In the genomic region with DNA sequence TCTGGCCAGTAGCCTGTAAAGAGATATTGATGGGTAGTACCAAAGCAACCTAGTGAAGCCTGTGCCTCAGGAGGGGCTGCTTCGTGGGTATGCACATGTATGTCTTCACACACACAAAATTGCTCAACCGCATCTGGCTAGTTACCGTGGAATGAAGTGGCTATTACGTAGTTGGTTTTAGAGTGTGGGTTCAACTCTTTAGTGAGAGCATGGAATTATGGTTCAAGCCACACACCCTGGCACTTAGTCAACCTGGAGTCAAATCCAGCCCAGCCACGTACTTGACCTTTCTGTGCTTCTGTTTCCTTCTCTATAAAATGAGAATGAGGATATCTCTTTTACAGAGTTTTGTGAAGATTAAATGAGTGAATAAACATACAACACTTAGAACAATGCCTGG, we compare ENCODE assay signal across 1 cellular context.
TF ChIP-seq lines count a peak whose summit lies in the region.

No MANE protein-coding gene starts in this region.

TF ChIP-seq in GM23338, 12 proteins besides CTCF, POLR2A, EP300 and RAD21 (continued from another document):
- TF ChIP-seq, protein P1, sequence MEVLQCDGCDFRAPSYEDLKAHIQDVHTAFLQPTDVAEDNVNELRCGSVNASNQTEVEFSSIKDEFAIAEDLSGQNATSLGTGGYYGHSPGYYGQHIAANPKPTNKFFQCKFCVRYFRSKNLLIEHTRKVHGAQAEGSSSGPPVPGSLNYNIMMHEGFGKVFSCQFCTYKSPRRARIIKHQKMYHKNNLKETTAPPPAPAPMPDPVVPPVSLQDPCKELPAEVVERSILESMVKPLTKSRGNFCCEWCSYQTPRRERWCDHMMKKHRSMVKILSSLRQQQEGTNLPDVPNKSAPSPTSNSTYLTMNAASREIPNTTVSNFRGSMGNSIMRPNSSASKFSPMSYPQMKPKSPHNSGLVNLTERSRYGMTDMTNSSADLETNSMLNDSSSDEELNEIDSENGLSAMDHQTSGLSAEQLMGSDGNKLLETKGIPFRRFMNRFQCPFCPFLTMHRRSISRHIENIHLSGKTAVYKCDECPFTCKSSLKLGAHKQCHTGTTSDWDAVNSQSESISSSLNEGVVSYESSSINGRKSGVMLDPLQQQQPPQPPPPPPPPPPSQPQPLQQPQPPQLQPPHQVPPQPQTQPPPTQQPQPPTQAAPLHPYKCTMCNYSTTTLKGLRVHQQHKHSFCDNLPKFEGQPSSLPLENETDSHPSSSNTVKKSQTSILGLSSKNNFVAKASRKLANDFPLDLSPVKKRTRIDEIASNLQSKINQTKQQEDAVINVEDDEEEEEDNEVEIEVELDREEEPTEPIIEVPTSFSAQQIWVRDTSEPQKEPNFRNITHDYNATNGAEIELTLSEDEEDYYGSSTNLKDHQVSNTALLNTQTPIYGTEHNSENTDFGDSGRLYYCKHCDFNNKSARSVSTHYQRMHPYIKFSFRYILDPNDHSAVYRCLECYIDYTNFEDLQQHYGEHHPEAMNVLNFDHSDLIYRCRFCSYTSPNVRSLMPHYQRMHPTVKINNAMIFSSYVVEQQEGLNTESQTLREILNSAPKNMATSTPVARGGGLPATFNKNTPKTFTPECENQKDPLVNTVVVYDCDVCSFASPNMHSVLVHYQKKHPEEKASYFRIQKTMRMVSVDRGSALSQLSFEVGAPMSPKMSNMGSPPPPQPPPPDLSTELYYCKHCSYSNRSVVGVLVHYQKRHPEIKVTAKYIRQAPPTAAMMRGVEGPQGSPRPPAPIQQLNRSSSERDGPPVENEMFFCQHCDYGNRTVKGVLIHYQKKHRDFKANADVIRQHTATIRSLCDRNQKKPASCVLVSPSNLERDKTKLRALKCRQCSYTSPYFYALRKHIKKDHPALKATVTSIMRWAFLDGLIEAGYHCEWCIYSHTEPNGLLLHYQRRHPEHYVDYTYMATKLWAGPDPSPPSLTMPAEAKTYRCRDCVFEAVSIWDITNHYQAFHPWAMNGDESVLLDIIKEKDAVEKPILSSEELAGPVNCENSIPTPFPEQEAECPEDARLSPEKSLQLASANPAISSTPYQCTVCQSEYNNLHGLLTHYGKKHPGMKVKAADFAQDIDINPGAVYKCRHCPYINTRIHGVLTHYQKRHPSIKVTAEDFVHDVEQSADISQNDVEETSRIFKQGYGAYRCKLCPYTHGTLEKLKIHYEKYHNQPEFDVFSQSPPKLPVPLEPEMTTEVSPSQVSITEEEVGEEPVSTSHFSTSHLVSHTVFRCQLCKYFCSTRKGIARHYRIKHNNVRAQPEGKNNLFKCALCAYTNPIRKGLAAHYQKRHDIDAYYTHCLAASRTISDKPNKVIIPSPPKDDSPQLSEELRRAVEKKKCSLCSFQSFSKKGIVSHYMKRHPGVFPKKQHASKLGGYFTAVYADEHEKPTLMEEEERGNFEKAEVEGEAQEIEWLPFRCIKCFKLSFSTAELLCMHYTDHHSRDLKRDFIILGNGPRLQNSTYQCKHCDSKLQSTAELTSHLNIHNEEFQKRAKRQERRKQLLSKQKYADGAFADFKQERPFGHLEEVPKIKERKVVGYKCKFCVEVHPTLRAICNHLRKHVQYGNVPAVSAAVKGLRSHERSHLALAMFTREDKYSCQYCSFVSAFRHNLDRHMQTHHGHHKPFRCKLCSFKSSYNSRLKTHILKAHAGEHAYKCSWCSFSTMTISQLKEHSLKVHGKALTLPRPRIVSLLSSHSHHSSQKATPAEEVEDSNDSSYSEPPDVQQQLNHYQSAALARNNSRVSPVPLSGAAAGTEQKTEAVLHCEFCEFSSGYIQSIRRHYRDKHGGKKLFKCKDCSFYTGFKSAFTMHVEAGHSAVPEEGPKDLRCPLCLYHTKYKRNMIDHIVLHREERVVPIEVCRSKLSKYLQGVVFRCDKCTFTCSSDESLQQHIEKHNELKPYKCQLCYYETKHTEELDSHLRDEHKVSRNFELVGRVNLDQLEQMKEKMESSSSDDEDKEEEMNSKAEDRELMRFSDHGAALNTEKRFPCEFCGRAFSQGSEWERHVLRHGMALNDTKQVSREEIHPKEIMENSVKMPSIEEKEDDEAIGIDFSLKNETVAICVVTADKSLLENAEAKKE (CRISPR knock-in tag; IDR thresholded peaks at IDR 0.05): no peak
- TF ChIP-seq STAT1 (IDR thresholded peaks at IDR 0.05; ENCODE audit: unreplicated experiment) (no peak), EZH2phosphoT487 (IDR thresholded peaks at IDR 0.05; ENCODE audit: unreplicated experiment) (no peak)
- TF ChIP-seq, protein P2, sequence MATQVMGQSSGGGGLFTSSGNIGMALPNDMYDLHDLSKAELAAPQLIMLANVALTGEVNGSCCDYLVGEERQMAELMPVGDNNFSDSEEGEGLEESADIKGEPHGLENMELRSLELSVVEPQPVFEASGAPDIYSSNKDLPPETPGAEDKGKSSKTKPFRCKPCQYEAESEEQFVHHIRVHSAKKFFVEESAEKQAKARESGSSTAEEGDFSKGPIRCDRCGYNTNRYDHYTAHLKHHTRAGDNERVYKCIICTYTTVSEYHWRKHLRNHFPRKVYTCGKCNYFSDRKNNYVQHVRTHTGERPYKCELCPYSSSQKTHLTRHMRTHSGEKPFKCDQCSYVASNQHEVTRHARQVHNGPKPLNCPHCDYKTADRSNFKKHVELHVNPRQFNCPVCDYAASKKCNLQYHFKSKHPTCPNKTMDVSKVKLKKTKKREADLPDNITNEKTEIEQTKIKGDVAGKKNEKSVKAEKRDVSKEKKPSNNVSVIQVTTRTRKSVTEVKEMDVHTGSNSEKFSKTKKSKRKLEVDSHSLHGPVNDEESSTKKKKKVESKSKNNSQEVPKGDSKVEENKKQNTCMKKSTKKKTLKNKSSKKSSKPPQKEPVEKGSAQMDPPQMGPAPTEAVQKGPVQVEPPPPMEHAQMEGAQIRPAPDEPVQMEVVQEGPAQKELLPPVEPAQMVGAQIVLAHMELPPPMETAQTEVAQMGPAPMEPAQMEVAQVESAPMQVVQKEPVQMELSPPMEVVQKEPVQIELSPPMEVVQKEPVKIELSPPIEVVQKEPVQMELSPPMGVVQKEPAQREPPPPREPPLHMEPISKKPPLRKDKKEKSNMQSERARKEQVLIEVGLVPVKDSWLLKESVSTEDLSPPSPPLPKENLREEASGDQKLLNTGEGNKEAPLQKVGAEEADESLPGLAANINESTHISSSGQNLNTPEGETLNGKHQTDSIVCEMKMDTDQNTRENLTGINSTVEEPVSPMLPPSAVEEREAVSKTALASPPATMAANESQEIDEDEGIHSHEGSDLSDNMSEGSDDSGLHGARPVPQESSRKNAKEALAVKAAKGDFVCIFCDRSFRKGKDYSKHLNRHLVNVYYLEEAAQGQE (IDR thresholded peaks at IDR 0.05; ENCODE audit: unreplicated experiment): no peak
TF ChIP-seq in GM23338: peak in this region for 0.
